9 cellular contexts compared by ENCODE assay signal in genomic region chr5:40333459-40334241, GRCh38.
A peak's percentile ranks its signal among the peaks of the same experiment; 100 is the strongest.
DNase-seq lines count a peak whose midpoint lies in the region; ATAC-seq lines count a peak whose summit lies in the region.
"Had no signal": no experiment of that assay in that cellular context is flagged by ENCODE, and none has a peak within 500 bp of the region (broad histone marks: within the 10 kb centered on the region; RNA-seq: fewer than 3 reads in every experiment).

No MANE protein-coding gene starts in this region.

- H3K36me3 Mint-ChIP-seq in stimulated activated memory B cell treated with anti-CD40 and anti-IgM and Interleukin-4, amounts not matched to agents 10 μg/mL and 1 μg/mL and 100 μg/mL, for 72 hours = peaks cover 5% of the 10 kb centered on the region

- DNase-seq in stimulated activated naive CD4-positive, alpha-beta T cell treated with Interleukin-2 at 50 U/mL for 16 hours (lab: John Stamatoyannopoulos, UW) = peak; percentile 8
- no peak for DNase-seq in stimulated activated naive CD4-positive, alpha-beta T cell (lab: John Stamatoyannopoulos, UW)
- DNase-seq in HS-5 (ENCODE audit: low read depth) (peak; percentile 23), T1000 (lab: John Stamatoyannopoulos, UW) (no peak), DMS 273 (lab: John Stamatoyannopoulos, UW; ENCODE audit: unreplicated experiment) (no peak), NCI-H446 (lab: John Stamatoyannopoulos, UW) (no peak)
- DNase-seq: NK-92 treated with Interleukin-12 subunit alpha and Interleukin-12 subunit beta, amount 100 ng/mL, for 24 hours had no signal

- ATAC-seq in esophagus mucosa = peak; percentile 90
- ATAC-seq in stimulated activated memory B cell treated with anti-CD40 and anti-IgM and Interleukin-4, amounts not matched to agents 10 μg/mL and 1 μg/mL and 100 μg/mL, for 72 hours = no peak

- no peak overlapping the region for H3K27ac Mint-ChIP-seq in stimulated activated memory B cell treated with anti-CD40 and anti-IgM and Interleukin-4, amounts not matched to agents 10 μg/mL and 1 μg/mL and 100 μg/mL, for 72 hours

- no peaks in the 10 kb centered on the region for H3K4me1 Mint-ChIP-seq in stimulated activated memory B cell treated with anti-CD40 and anti-IgM and Interleukin-4, amounts not matched to agents 10 μg/mL and 1 μg/mL and 100 μg/mL, for 72 hours

- H3K4me3 Mint-ChIP-seq in stimulated activated memory B cell treated with anti-CD40 and anti-IgM and Interleukin-4, amounts not matched to agents 10 μg/mL and 1 μg/mL and 100 μg/mL, for 72 hours = no peak overlapping the region

- H3K9me3 Mint-ChIP-seq in stimulated activated memory B cell treated with anti-CD40 and anti-IgM and Interleukin-4, amounts not matched to agents 10 μg/mL and 1 μg/mL and 100 μg/mL, for 72 hours = peaks cover 3% of the 10 kb centered on the region

- peaks cover 9% of the 10 kb centered on the region for H3K27me3 Mint-ChIP-seq in stimulated activated memory B cell treated with anti-CD40 and anti-IgM and Interleukin-4, amounts not matched to agents 10 μg/mL and 1 μg/mL and 100 μg/mL, for 72 hours

Comparison
In these comparisons a context has a peak if more than half of its experiments do, and no peak if none do; other contexts are left out.
1. DNase-seq: peak in stimulated activated naive CD4-positive, alpha-beta T cell treated with Interleukin-2 at 50 U/mL for 16 hours (single experiment) and HS-5 (single experiment); none in stimulated activated naive CD4-positive, alpha-beta T cell (0 of 6), T1000 (single experiment), DMS 273 (single experiment) and NCI-H446 (0 of 2).